Comparison of ENCODE assay signal across 8 cellular contexts in the genomic region with DNA sequence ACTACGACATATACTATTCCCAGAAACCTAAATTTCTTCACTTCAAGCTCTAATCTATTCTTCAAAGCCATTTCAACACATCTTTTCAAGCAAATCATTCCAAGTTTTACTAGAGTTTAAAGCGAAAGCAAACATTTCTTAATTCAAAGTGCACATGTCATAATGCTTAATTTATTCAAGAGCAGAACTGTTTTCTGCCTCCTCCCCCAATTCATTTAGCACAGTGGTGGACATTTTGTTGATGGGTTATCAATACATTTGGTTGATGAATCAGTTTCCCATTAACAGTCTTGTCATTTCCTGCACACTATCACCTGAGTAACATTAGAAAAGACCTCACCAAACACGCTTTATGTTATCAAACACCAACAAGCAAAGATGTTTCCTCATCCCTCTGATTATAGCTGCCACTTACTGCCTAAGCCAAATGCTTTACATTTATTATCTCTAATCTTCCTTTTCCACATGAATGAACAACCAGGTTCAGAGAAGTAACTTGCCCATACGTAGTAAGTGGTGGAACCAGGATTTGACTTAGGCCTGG. TPM values are rescaled to one million over a fixed set of nuclear protein-coding genes. Genes with fewer than 3 reads are reported as not detected.
DNase-seq lines count a peak whose midpoint lies in the region; ATAC-seq and TF ChIP-seq lines count a peak whose summit lies in the region.

No MANE protein-coding gene starts in this region.

- CTCF ChIA-PET in CD8-positive, alpha-beta memory T cell (lab: Charles Lee) = interaction anchor here (0.9 to 2.7 kb wide), 2 partner anchors 9 to 298 kb away, joined by 3 to 8 read pairs; no protein-coding TSS in a partner anchor

- H3K9me3 Mint-ChIP-seq in CD8-positive, alpha-beta memory T cell = no peaks in the 10 kb centered on the region

- no peak for DNase-seq in CD8-positive, alpha-beta memory T cell
- DNase-seq in NT2/D1 (ENCODE audit: low read depth, low spot score) (no peak), pons (ENCODE audit: low spot score) (no peak), HuH-7.5 (ENCODE audit: low spot score) (no peak)
- DNase-seq in effector memory CD4-positive, alpha-beta T cell = no peak
- DNase-seq in central memory CD4-positive, alpha-beta T cell = no peak

- H3K27me3 Mint-ChIP-seq in CD8-positive, alpha-beta memory T cell = no peaks in the 10 kb centered on the region

- TF ChIP-seq CTCF in neutrophil (IDR thresholded peaks at IDR 0.05) = no peak

- H3K9ac ChIP-seq in NT2/D1 (ENCODE audit: insufficient read length, low read depth) = peak overlapping the region; percentile 50

- H3K36me3 ChIP-seq in CD8-positive, alpha-beta memory T cell (ENCODE audit: insufficient read depth, low read length) = peaks cover 6% of the 10 kb centered on the region
- H3K36me3 ChIP-seq in NT2/D1 (ENCODE audit: insufficient read depth, insufficient read length, low read length) (peaks cover 40% of the 10 kb centered on the region), neutrophil (no peaks in the 10 kb centered on the region)
- H3K36me3 ChIP-seq in effector memory CD4-positive, alpha-beta T cell (ENCODE audit: control insufficient read depth, insufficient read depth, low read length) = no peaks in the 10 kb centered on the region

- H3K4me3 Mint-ChIP-seq in CD8-positive, alpha-beta memory T cell = peak overlapping the region; percentile 91 to 97 (median 94)

- ATAC-seq in HG03378 (IDR thresholded peaks at IDR 0.05; ENCODE audit: unreplicated experiment) = no peak

- peaks cover 47% of the 10 kb centered on the region for H3K4me1 ChIP-seq in CD8-positive, alpha-beta memory T cell (ENCODE audit: insufficient read depth, low read length)
- H3K4me1 ChIP-seq in NT2/D1 (ENCODE audit: insufficient read depth, insufficient read length) (no peaks in the 10 kb centered on the region), neutrophil (ENCODE audit: control insufficient read depth in 1 of 2, insufficient read depth in 1 of 2, low read depth in 1 of 2, low read length in 1 of 2) (peaks cover 50 to 54% of the 10 kb centered on the region in 2 experiments)
- H3K4me1 ChIP-seq in effector memory CD4-positive, alpha-beta T cell (ENCODE audit: control insufficient read depth, insufficient read depth, low read length, poor library complexity, severe bottlenecking) = peaks cover 20% of the 10 kb centered on the region

- no peaks in the 10 kb centered on the region for H3K9me3 ChIP-seq in CD8-positive, alpha-beta memory T cell (ENCODE audit: low read length)
- H3K9me3 ChIP-seq in NT2/D1 (ENCODE audit: insufficient read depth, low read length) (no peaks in the 10 kb centered on the region), neutrophil (no peaks in the 10 kb centered on the region)
- H3K9me3 ChIP-seq in effector memory CD4-positive, alpha-beta T cell (ENCODE audit: control insufficient read depth, low read length) = no peaks in the 10 kb centered on the region

- peak overlapping the region; percentile 9 to 97 (median 95) for H3K27ac Mint-ChIP-seq in CD8-positive, alpha-beta memory T cell

- H3K4me3 ChIP-seq in CD8-positive, alpha-beta memory T cell (ENCODE audit: low read length) = peak overlapping the region; percentile 85
- H3K4me3 ChIP-seq in NT2/D1 (ENCODE audit: insufficient read length, low read depth) (peak overlapping the region; percentile 94), neutrophil (ENCODE audit: low read depth in 1 of 2, low read length in 1 of 2) (peak overlapping the region; percentile 76 to 100)
- H3K4me3 ChIP-seq in effector memory CD4-positive, alpha-beta T cell (ENCODE audit: insufficient read depth, low read depth, low read length, poor library complexity, severe bottlenecking) = peak overlapping the region; percentile 89

- POLR2A ChIA-PET in CD8-positive, alpha-beta memory T cell (lab: Charles Lee) = interaction anchor here (2.3 kb wide), 1 partner anchor 295 kb away, joined by 11 read pairs; no protein-coding TSS in a partner anchor

- peaks cover 0 to 38% (median 8%) of the 10 kb centered on the region in 3 donors for H3K36me3 Mint-ChIP-seq in CD8-positive, alpha-beta memory T cell

- H3K4me1 Mint-ChIP-seq in CD8-positive, alpha-beta memory T cell = peaks cover 45 to 64% (median 64%) of the 10 kb centered on the region in 3 donors

- no peaks in the 10 kb centered on the region for H3K27me3 ChIP-seq in CD8-positive, alpha-beta memory T cell (ENCODE audit: insufficient read depth, low read length, poor library complexity, severe bottlenecking)
- no peaks in the 10 kb centered on the region for H3K27me3 ChIP-seq in NT2/D1 (ENCODE audit: insufficient read depth, insufficient read length)
- H3K27me3 ChIP-seq in effector memory CD4-positive, alpha-beta T cell (replicated peaks; ENCODE audit: control insufficient read depth, insufficient read depth, low read length, poor library complexity, severe bottlenecking) = no peaks in the 10 kb centered on the region
- H3K27me3 ChIP-seq in neutrophil = no peaks in the 10 kb centered on the region

- peak overlapping the region; percentile 97 for H3K27ac ChIP-seq in CD8-positive, alpha-beta memory T cell (ENCODE audit: low read depth, low read length)
- H3K27ac ChIP-seq in effector memory CD4-positive, alpha-beta T cell (ENCODE audit: insufficient read depth, low read length, poor library complexity, severe bottlenecking) = peak overlapping the region; percentile 21
- peak overlapping the region; percentile 97 for H3K27ac ChIP-seq in neutrophil

RNA-seq across cellular contexts. Expression of a gene that starts 2.0 kb away (rescaled TPM):
- 100 to 1,000 TPM; 112 to 119 TPM for total RNA-seq in CD8-positive, alpha-beta memory T cell
- polyA plus RNA-seq in CD8-positive, alpha-beta memory T cell = 115 TPM

RNA-seq across cellular contexts. Expression of a gene that starts 51.0 kb away (rescaled TPM):
- 10 to 100 TPM; 33.8 to 41.1 TPM for total RNA-seq in CD8-positive, alpha-beta memory T cell
- polyA plus RNA-seq in CD8-positive, alpha-beta memory T cell = 14.5 TPM

RNA-seq across cellular contexts. Expression of a gene that starts 56.0 kb away (rescaled TPM):
- under 1 TPM; 0.31 to 0.38 TPM for total RNA-seq in CD8-positive, alpha-beta memory T cell
- polyA plus RNA-seq in CD8-positive, alpha-beta memory T cell = 0.12 TPM

RNA-seq across cellular contexts. Expression of a gene that starts 56.6 kb away (rescaled TPM):
- under 1 TPM; 0.13 to 0.51 TPM for total RNA-seq in CD8-positive, alpha-beta memory T cell
- 0.62 TPM for polyA plus RNA-seq in CD8-positive, alpha-beta memory T cell

Comparison
In these comparisons a context has a peak if more than half of its experiments do, and no peak if none do; other contexts are left out.
1. H3K27ac ChIP-seq: peak in every context shown above with its lines; median percentile 97 in CD8-positive, alpha-beta memory T cell; 97 in neutrophil; 21 in effector memory CD4-positive, alpha-beta T cell.